ENCODE assay signal across 33 cellular contexts in genomic region chr1:33762962-33763361, GRCh38.
A peak's percentile ranks its signal among the peaks of the same experiment; 100 is the strongest.
DNase-seq lines count a peak whose midpoint lies in the region; ATAC-seq, FAIRE-seq and TF ChIP-seq lines count a peak whose summit lies in the region.
"Had no signal": no experiment of that assay in that cellular context is flagged by ENCODE, and none has a peak within 500 bp of the region (broad histone marks: within the 10 kb centered on the region; RNA-seq: fewer than 3 reads in every experiment).

No MANE protein-coding gene starts in this region.

- no peak for TF ChIP-seq CTCF in bronchial epithelial cell (IDR thresholded peaks at IDR 0.05; ENCODE audit: insufficient read depth, low read length, severe bottlenecking)

- H3K27me3 ChIP-seq in bronchial epithelial cell (ENCODE audit: control insufficient read depth, insufficient read depth, low read length) (no peaks in the 10 kb centered on the region), mesendoderm (ENCODE audit: insufficient read depth, low read length, poor library complexity) (no peaks in the 10 kb centered on the region)
- H3K27me3 ChIP-seq: left lung, neutrophil, right lobe of liver, tibial nerve had no signal

- H3K9me3 Mint-ChIP-seq in activated naive CD4-positive, alpha-beta T cell treated with anti-CD3 and anti-CD28 coated beads for 36 hours, result peaks cover 2% of the 10 kb centered on the region
- H3K9me3 Mint-ChIP-seq: activated CD4-positive, alpha-beta T cell treated with anti-CD3 and anti-CD28 coated beads, Interleukin-2, amount 10 ng/mL, durations not matched to agents 7 days and 5 days; activated T-cell treated with anti-CD3 and anti-CD28 coated beads, Interleukin-2, amount 50 U/mL, for 4 hours; central memory CD8-positive, alpha-beta T cell; dendritic cell treated with granulocyte-macrophage colony-stimulating factor and Interleukin-4, amounts not matched to agents 40 ng/mL and 50 ng/mL, for 4 days; GM23338 had no signal

- no peaks in the 10 kb centered on the region for H3K79me1 ChIP-seq in mesendoderm (ENCODE audit: low read length)

- no peaks in the 10 kb centered on the region for H3K36me3 ChIP-seq in bronchial epithelial cell (ENCODE audit: control insufficient read depth, insufficient read depth, low read length)
- H3K36me3 ChIP-seq in mesendoderm (ENCODE audit: control insufficient read depth, insufficient read depth, low read length), result no peaks in the 10 kb centered on the region
- H3K36me3 ChIP-seq: left lung, neutrophil, right lobe of liver, tibial nerve had no signal

- H3K4me3 Mint-ChIP-seq in activated naive CD4-positive, alpha-beta T cell treated with anti-CD3 and anti-CD28 coated beads for 36 hours, result no peak overlapping the region
- H3K4me3 Mint-ChIP-seq: activated B cell treated with CpG ODN at 0.5 μM for 24 hours; activated CD4-positive, alpha-beta T cell treated with anti-CD3 and anti-CD28 coated beads, Interleukin-2, amount 10 ng/mL, durations not matched to agents 7 days and 5 days; activated naive CD8-positive, alpha-beta T cell treated with anti-CD3 and anti-CD28 coated beads, Interleukin-2, amount 10 ng/mL, durations not matched to agents 7 days and 5 days; activated T-cell treated with anti-CD3 and anti-CD28 coated beads, Interleukin-2, amount 50 U/mL, for 4 hours; CD4-positive, CD25-positive, alpha-beta regulatory T cell; central memory CD8-positive, alpha-beta T cell; dendritic cell treated with granulocyte-macrophage colony-stimulating factor and Interleukin-4, amounts not matched to agents 40 ng/mL and 50 ng/mL, for 4 days; GM23338; IgD-negative memory B cell; mesothelial cell of epicardium had no signal

- peaks cover 3% of the 10 kb centered on the region for H3K27me3 Mint-ChIP-seq in activated naive CD4-positive, alpha-beta T cell treated with anti-CD3 and anti-CD28 coated beads for 36 hours (ENCODE audit: low read depth)
- H3K27me3 Mint-ChIP-seq: activated CD4-positive, alpha-beta T cell treated with anti-CD3 and anti-CD28 coated beads, Interleukin-2, amount 10 ng/mL, durations not matched to agents 7 days and 5 days had no signal

- no peak overlapping the region for H4K8ac ChIP-seq in mesendoderm (ENCODE audit: low read depth, low read length)

- intact Hi-C loops in Right ventricle myocardium superior (cut with DNase I) (no loop called here), Right ventricle myocardium inferior (cut with DNase I) (loop anchor here (10.0 kb wide), 1 partner anchor 212 kb away; no protein-coding TSS in a partner anchor)
- intact Hi-C loops in activated naive CD4-positive, alpha-beta T cell treated with anti-CD3 and anti-CD28 coated beads for 36 hours (cut with micrococcal nuclease), result no loop called here

- CTCF ChIA-PET in activated naive CD4-positive, alpha-beta T cell treated with anti-CD3 and anti-CD28 coated beads for 36 hours (lab: Charles Lee), result no interaction called here

- H2BK15ac ChIP-seq in mesendoderm (replicated peaks; ENCODE audit: low read depth), result no peak overlapping the region

- no peak overlapping the region for H3K4me2 ChIP-seq in mesendoderm (ENCODE audit: low read length)
- H3K4me2 ChIP-seq: GM23338 had no signal

- no peak for FAIRE-seq in bronchial epithelial cell (lab: Jason Lieb, UNC)

- ATAC-seq in Right ventricle myocardium superior (ENCODE audit: poor library complexity) (peak; percentile 37), Right ventricle myocardium inferior (no peak), GM19467 (IDR thresholded peaks at IDR 0.05; ENCODE audit: unreplicated experiment) (no peak)
- ATAC-seq: activated T-cell treated with anti-CD3 and anti-CD28 coated beads, Interleukin-2, amount 50 U/mL, for 4 hours; GM23338; right lobe of liver had no signal

- H4K5ac ChIP-seq in mesendoderm (ENCODE audit: low read length), result no peak overlapping the region

- H3K36me3 Mint-ChIP-seq in activated naive CD4-positive, alpha-beta T cell treated with anti-CD3 and anti-CD28 coated beads for 36 hours (ENCODE audit: low read depth), result no peaks in the 10 kb centered on the region
- H3K36me3 Mint-ChIP-seq: activated naive CD8-positive, alpha-beta T cell treated with anti-CD3 and anti-CD28 coated beads, Interleukin-2, amount 10 ng/mL, durations not matched to agents 7 days and 5 days; CD4-positive, CD25-positive, alpha-beta regulatory T cell; IgD-negative memory B cell; mesothelial cell of epicardium had no signal

- H3K4me3 ChIP-seq in bronchial epithelial cell (ENCODE audit: low read depth, low read length) (no peak overlapping the region), mesendoderm (ENCODE audit: low read length) (no peak overlapping the region)
- H3K4me3 ChIP-seq: GM23338, left lung, right lobe of liver, SK-N-MC, tibial nerve had no signal

- H2BK5ac ChIP-seq in mesendoderm (ENCODE audit: low read length), result no peak overlapping the region

- DNase-seq in Right ventricle myocardium superior (no peak), Right ventricle myocardium inferior (ENCODE audit: missing footprints) (no peak), bronchial epithelial cell (ENCODE audit: low read depth) (peak; percentile 12), mesendoderm (peak; percentile 20), nucleus accumbens (lab: John Stamatoyannopoulos, UW) (no peak), KG1 (lab: John Stamatoyannopoulos, UW) (no peak)
- DNase-seq in activated naive CD4-positive, alpha-beta T cell treated with anti-CD3 and anti-CD28 coated beads for 36 hours, result no peak
- DNase-seq: activated B cell treated with CpG ODN at 0.5 μM for 24 hours; activated CD4-positive, alpha-beta T cell treated with anti-CD3 and anti-CD28 coated beads, Interleukin-2, amount 10 ng/mL, durations not matched to agents 7 days and 5 days; activated gamma-delta T cell; activated naive CD8-positive, alpha-beta T cell treated with anti-CD3 and anti-CD28 coated beads, Interleukin-2, amount 10 ng/mL, durations not matched to agents 7 days and 5 days; activated T-cell treated with anti-CD3 and anti-CD28 coated beads, Interleukin-2, amount 50 U/mL, for 4 hours; aorta; CD4-positive, CD25-positive, alpha-beta regulatory T cell; DND-41; hypothalamus; left lung; NCI-H1048; NCI-H510A; right lobe of liver; stimulated activated CD4-positive, alpha-beta T cell treated with anti-CD3 and anti-CD28 coated beads, Interleukin-4, amount 100 ng/mL, for 1 hour; T-helper 1 cell had no signal

- H2BK120ac ChIP-seq in mesendoderm (ENCODE audit: low read depth, low read length), result no peak overlapping the region

- no peak overlapping the region for H2AK5ac ChIP-seq in mesendoderm (ENCODE audit: low read length)

- WGBS in mesendoderm (ENCODE audit: extremely low coverage, insufficient coverage, low lambda C conversion rate), result no CpG with 5 or more reads among the region's 2 CpGs

- no peak overlapping the region for H3K27ac ChIP-seq in mesendoderm (ENCODE audit: low read depth, low read length)
- H3K27ac ChIP-seq: 22Rv1, left lung, neutrophil, right lobe of liver, RWPE1, SK-N-MC had no signal

- H3K18ac ChIP-seq in mesendoderm (ENCODE audit: low read length), result no peak overlapping the region

- no peak overlapping the region for H3K56ac ChIP-seq in mesendoderm (ENCODE audit: low read length)

- H3K4ac ChIP-seq in mesendoderm (ENCODE audit: low read depth, low read length), result no peak overlapping the region

- no peaks in the 10 kb centered on the region for H3K4me1 ChIP-seq in mesendoderm (ENCODE audit: control insufficient read depth, low read depth, low read length)
- H3K4me1 ChIP-seq: left lung, right lobe of liver had no signal

- H3K27ac Mint-ChIP-seq in activated naive CD4-positive, alpha-beta T cell treated with anti-CD3 and anti-CD28 coated beads for 36 hours, result no peak overlapping the region
- H3K27ac Mint-ChIP-seq: activated B cell treated with CpG ODN at 0.5 μM for 24 hours; activated CD4-positive, alpha-beta T cell treated with anti-CD3 and anti-CD28 coated beads, Interleukin-2, amount 10 ng/mL, durations not matched to agents 7 days and 5 days; activated naive CD8-positive, alpha-beta T cell treated with anti-CD3 and anti-CD28 coated beads, Interleukin-2, amount 10 ng/mL, durations not matched to agents 7 days and 5 days; CD4-positive, CD25-positive, alpha-beta regulatory T cell; dendritic cell treated with granulocyte-macrophage colony-stimulating factor and Interleukin-4, amounts not matched to agents 40 ng/mL and 50 ng/mL, for 4 days; GM23338; IgD-negative memory B cell; mesothelial cell of epicardium had no signal

- H3K79me2 ChIP-seq in mesendoderm (ENCODE audit: control insufficient read depth, insufficient read depth, low read length), result no peaks in the 10 kb centered on the region

- no peak overlapping the region for H3K23ac ChIP-seq in mesendoderm (ENCODE audit: low read length)

- no peaks in the 10 kb centered on the region for H3K4me1 Mint-ChIP-seq in activated naive CD4-positive, alpha-beta T cell treated with anti-CD3 and anti-CD28 coated beads for 36 hours (ENCODE audit: low read depth)
- H3K4me1 Mint-ChIP-seq: activated B cell treated with CpG ODN at 0.5 μM for 24 hours; activated CD4-positive, alpha-beta T cell treated with anti-CD3 and anti-CD28 coated beads, Interleukin-2, amount 10 ng/mL, durations not matched to agents 7 days and 5 days; activated naive CD8-positive, alpha-beta T cell treated with anti-CD3 and anti-CD28 coated beads, Interleukin-2, amount 10 ng/mL, durations not matched to agents 7 days and 5 days; CD4-positive, CD25-positive, alpha-beta regulatory T cell; central memory CD8-positive, alpha-beta T cell; GM23338; IgD-negative memory B cell; mesothelial cell of epicardium had no signal

- no peak overlapping the region for H3K9ac ChIP-seq in mesendoderm (ENCODE audit: low read length)

Comparison
In these comparisons a context has a peak if more than half of its experiments do, and no peak if none do; other contexts are left out.
1. DNase-seq: peak in bronchial epithelial cell (single experiment) and mesendoderm (single experiment); none in Right ventricle myocardium superior (single experiment), Right ventricle myocardium inferior (single experiment), nucleus accumbens (0 of 56), activated naive CD4-positive, alpha-beta T cell treated with anti-CD3 and anti-CD28 coated beads for 36 hours (single experiment) and KG1 (single experiment).